Comparison of ENCODE assay signal across 8 cellular contexts in genomic region chr7:128939861-128940410, GRCh38. TPM values are rescaled to one million over a fixed set of nuclear protein-coding genes. Genes with fewer than 3 reads are reported as not detected.
DNase-seq lines count a peak whose midpoint lies in the region; ATAC-seq and TF ChIP-seq lines count a peak whose summit lies in the region.

No MANE protein-coding gene starts in this region.

- H2AFZ ChIP-seq in PC-3 (ENCODE audit: low read length): no peak overlapping the region

- intact Hi-C loops in activated T-helper 2 cell treated with anti-CD3 and anti-CD28 coated beads, Interferon-gamma antibody, Interleukin-2, Interleukin-4, amounts not matched to agents 10 μg/mL and 5 μg/mL and 100 μg/mL, durations not matched to agents 14 hours and 24 hours and 36 hours (cut with micrococcal nuclease): no loop called here
- intact Hi-C loops in PC-3 (cut with micrococcal nuclease): no loop called here

- H3K27me3 ChIP-seq in PC-3 (ENCODE audit: low read length): no peaks in the 10 kb centered on the region

- peaks cover 34% of the 10 kb centered on the region for H3K4me1 Mint-ChIP-seq in activated CD4-positive, alpha-beta T cell treated with anti-CD3 and anti-CD28 coated beads, Interleukin-2, amount 10 ng/mL, durations not matched to agents 7 days and 5 days
- peaks cover 33% of the 10 kb centered on the region for H3K4me1 Mint-ChIP-seq in activated T-helper 2 cell treated with anti-CD3 and anti-CD28 coated beads, Interferon-gamma antibody, Interleukin-2, Interleukin-4, amounts not matched to agents 10 μg/mL and 5 μg/mL and 100 μg/mL, durations not matched to agents 14 hours and 24 hours and 36 hours (ENCODE audit: low read depth)

- CTCF ChIA-PET in activated CD4-positive, alpha-beta T cell treated with anti-CD3 and anti-CD28 coated beads, Interleukin-2, amount 10 ng/mL, durations not matched to agents 7 days and 5 days (lab: Charles Lee): interaction anchor here (0.6 to 2.3 kb wide), 7 partner anchors 11 to 933 kb away, joined by 3 to 9 read pairs (median 3); partner anchors contain the start of gene METTL2B
- CTCF ChIA-PET in PC-3 (lab: Charles Lee): interaction anchor here (0.6 kb wide), 1 partner anchor 151 kb away, joined by 3 read pairs; no protein-coding TSS in a partner anchor

- no peaks in the 10 kb centered on the region for H3K4me1 ChIP-seq in PC-3 (ENCODE audit: insufficient read depth, low read length)

- no peaks in the 10 kb centered on the region for H4K20me1 ChIP-seq in PC-3 (ENCODE audit: low read length)

- H3K27ac Mint-ChIP-seq in activated CD4-positive, alpha-beta T cell treated with anti-CD3 and anti-CD28 coated beads, Interleukin-2, amount 10 ng/mL, durations not matched to agents 7 days and 5 days: peak overlapping the region; percentile 83
- no peak overlapping the region for H3K27ac Mint-ChIP-seq in activated T-helper 2 cell treated with anti-CD3 and anti-CD28 coated beads, Interferon-gamma antibody, Interleukin-2, Interleukin-4, amounts not matched to agents 10 μg/mL and 5 μg/mL and 100 μg/mL, durations not matched to agents 14 hours and 24 hours and 36 hours

- no peak overlapping the region for H3K9ac ChIP-seq in PC-3 (ENCODE audit: low read length)

- H3F3A ChIP-seq in PC-3 (ENCODE audit: low read length, unreplicated experiment): no peaks in the 10 kb centered on the region

- no peak overlapping the region for H3K4me3 ChIP-seq in PC-3 (ENCODE audit: low read length)

- peak overlapping the region; percentile 58 for H3K27ac ChIP-seq in substantia nigra (ENCODE audit: low read depth, low read length, poor library complexity, severe bottlenecking)
- H3K27ac ChIP-seq in PC-3 (ENCODE audit: low read length): no peak overlapping the region

- H3K9me3 Mint-ChIP-seq in activated CD4-positive, alpha-beta T cell treated with anti-CD3 and anti-CD28 coated beads, Interleukin-2, amount 10 ng/mL, durations not matched to agents 7 days and 5 days: no peaks in the 10 kb centered on the region
- H3K9me3 Mint-ChIP-seq in activated T-helper 2 cell treated with anti-CD3 and anti-CD28 coated beads, Interferon-gamma antibody, Interleukin-2, Interleukin-4, amounts not matched to agents 10 μg/mL and 5 μg/mL and 100 μg/mL, durations not matched to agents 14 hours and 24 hours and 36 hours: no peaks in the 10 kb centered on the region

- H3K79me2 ChIP-seq in PC-3 (ENCODE audit: low read length): no peaks in the 10 kb centered on the region

- H3K4me2 ChIP-seq in PC-3 (ENCODE audit: low read length): no peak overlapping the region

- BruUV-seq in PC-3 (replicated peaks; lab: Mats Ljungman, UMichigan): no TSS peak

- peak; percentile 21 for ATAC-seq in HG03045 (IDR thresholded peaks at IDR 0.05; ENCODE audit: unreplicated experiment)
- no peak for ATAC-seq in PC-3

- H3K36me3 Mint-ChIP-seq in activated CD4-positive, alpha-beta T cell treated with anti-CD3 and anti-CD28 coated beads, Interleukin-2, amount 10 ng/mL, durations not matched to agents 7 days and 5 days (ENCODE audit: low read depth): peaks cover 2% of the 10 kb centered on the region
- no peaks in the 10 kb centered on the region for H3K36me3 Mint-ChIP-seq in activated T-helper 2 cell treated with anti-CD3 and anti-CD28 coated beads, Interferon-gamma antibody, Interleukin-2, Interleukin-4, amounts not matched to agents 10 μg/mL and 5 μg/mL and 100 μg/mL, durations not matched to agents 14 hours and 24 hours and 36 hours (ENCODE audit: low read depth)

- no peaks in the 10 kb centered on the region for H3K36me3 ChIP-seq in PC-3 (ENCODE audit: low read depth, low read length)

- H3K4me3 Mint-ChIP-seq in activated CD4-positive, alpha-beta T cell treated with anti-CD3 and anti-CD28 coated beads, Interleukin-2, amount 10 ng/mL, durations not matched to agents 7 days and 5 days: peak overlapping the region; percentile 55
- peak overlapping the region; percentile 90 for H3K4me3 Mint-ChIP-seq in activated T-helper 2 cell treated with anti-CD3 and anti-CD28 coated beads, Interferon-gamma antibody, Interleukin-2, Interleukin-4, amounts not matched to agents 10 μg/mL and 5 μg/mL and 100 μg/mL, durations not matched to agents 14 hours and 24 hours and 36 hours (ENCODE audit: low read depth)

- H3K27me3 Mint-ChIP-seq in activated CD4-positive, alpha-beta T cell treated with anti-CD3 and anti-CD28 coated beads, Interleukin-2, amount 10 ng/mL, durations not matched to agents 7 days and 5 days: peaks cover 22% of the 10 kb centered on the region
- H3K27me3 Mint-ChIP-seq in activated T-helper 2 cell treated with anti-CD3 and anti-CD28 coated beads, Interferon-gamma antibody, Interleukin-2, Interleukin-4, amounts not matched to agents 10 μg/mL and 5 μg/mL and 100 μg/mL, durations not matched to agents 14 hours and 24 hours and 36 hours (ENCODE audit: low read depth): peaks cover 18% of the 10 kb centered on the region

- TF ChIP-seq CTCF in PC-3 (conservative IDR thresholded peaks at IDR 0.05; ENCODE audit: low read depth, low read length): no peak

- POLR2A ChIA-PET in activated CD4-positive, alpha-beta T cell treated with anti-CD3 and anti-CD28 coated beads, Interleukin-2, amount 10 ng/mL, durations not matched to agents 7 days and 5 days (lab: Charles Lee): interaction anchor here (0.6 kb wide), 1 partner anchor 285 kb away, joined by 3 read pairs; the partner anchor contains the start of gene AHCYL2
- POLR2A ChIA-PET in PC-3 (lab: Charles Lee; ENCODE audit: unreplicated experiment): no interaction called here

- H3K9me3 ChIP-seq in PC-3 (ENCODE audit: low read length): no peaks in the 10 kb centered on the region

- no peak for DNase-seq in activated CD4-positive, alpha-beta T cell treated with anti-CD3 and anti-CD28 coated beads, Interleukin-2, amount 10 ng/mL, durations not matched to agents 7 days and 5 days
- DNase-seq in activated CD4-positive, alpha-beta T cell treated with anti-CD3 and anti-CD28 coated beads for 48 hours: no peak
- DNase-seq in activated T-helper 2 cell treated with anti-CD3 and anti-CD28 coated beads, Interferon-gamma antibody, Interleukin-2, Interleukin-4, amounts not matched to agents 10 μg/mL and 5 μg/mL and 100 μg/mL, durations not matched to agents 14 hours and 24 hours and 36 hours (ENCODE audit: low spot score): no peak
- DNase-seq in substantia nigra (lab: John Stamatoyannopoulos, UW) (no peak), PC-3 (no peak), ureter (ENCODE audit: low spot score) (no peak), GM19238 (ENCODE audit: insufficient read length, low spot score) (no peak)

- H3K9me2 ChIP-seq in PC-3 (replicated peaks; ENCODE audit: low read length): no peaks in the 10 kb centered on the region

RNA-seq across cellular contexts. Expression of gene IRF5, which starts 2.2 kb away (rescaled TPM):
- total RNA-seq in activated CD4-positive, alpha-beta T cell treated with anti-CD3 and anti-CD28 coated beads, Interleukin-2, amount 10 ng/mL, durations not matched to agents 7 days and 5 days: 1 to 10 TPM; 6.5 to 6.7 TPM
- 25.0 and 26.0 TPM in 2 replicates for total RNA-seq in activated T-helper 2 cell treated with anti-CD3 and anti-CD28 coated beads, Interferon-gamma antibody, Interleukin-2, Interleukin-4, amounts not matched to agents 10 μg/mL and 5 μg/mL and 100 μg/mL, durations not matched to agents 14 hours and 24 hours and 36 hours
- total RNA-seq in PC-3 (2014; rRNA removed) (12.2 and 15.3 TPM in 2 replicates), ureter (32.0 TPM)

RNA-seq across cellular contexts. Expression of gene KCP, which starts 29.4 kb away (rescaled TPM):
- under 1 TPM; 0.10 to 0.12 TPM for total RNA-seq in activated CD4-positive, alpha-beta T cell treated with anti-CD3 and anti-CD28 coated beads, Interleukin-2, amount 10 ng/mL, durations not matched to agents 7 days and 5 days
- not detected in 2 replicates for total RNA-seq in activated T-helper 2 cell treated with anti-CD3 and anti-CD28 coated beads, Interferon-gamma antibody, Interleukin-2, Interleukin-4, amounts not matched to agents 10 μg/mL and 5 μg/mL and 100 μg/mL, durations not matched to agents 14 hours and 24 hours and 36 hours
- 3.2 and 3.4 TPM in 2 replicates for total RNA-seq in PC-3 (2014; rRNA removed)
- 14.5 TPM for total RNA-seq in ureter
